25 cellular contexts compared by ENCODE assay signal in the genomic region with DNA sequence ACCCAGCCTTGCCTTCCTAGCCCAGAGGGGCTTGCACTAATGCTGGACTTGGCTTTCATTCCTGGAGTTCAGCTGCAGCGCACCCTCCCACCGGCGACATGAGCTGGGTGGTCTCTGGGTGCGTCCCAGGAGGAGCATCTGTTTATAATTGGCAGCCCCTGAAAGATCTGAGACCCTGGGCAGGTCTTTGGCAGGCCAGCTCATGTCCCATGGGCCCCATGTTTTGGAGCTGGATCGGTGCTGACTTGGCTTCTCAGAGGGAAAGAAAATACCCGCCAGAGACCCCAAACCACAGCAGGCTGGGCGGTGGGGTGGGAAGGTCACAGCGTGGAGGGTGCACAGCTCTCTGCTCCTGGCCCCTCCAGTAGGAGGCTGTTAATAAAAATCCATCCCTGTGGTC. TPM values are rescaled to one million over a fixed set of nuclear protein-coding genes. Genes with fewer than 3 reads are reported as not detected.
A peak's percentile ranks its signal among the peaks of the same experiment; 100 is the strongest.
DNase-seq lines count a peak whose midpoint lies in the region; ATAC-seq, FAIRE-seq and TF ChIP-seq lines count a peak whose summit lies in the region.
"Had no signal": no experiment of that assay in that cellular context is flagged by ENCODE, and none has a peak within 500 bp of the region (broad histone marks: within the 10 kb centered on the region; RNA-seq: fewer than 3 reads in every experiment).

No MANE protein-coding gene starts in this region.

- intact Hi-C loops in left ventricle myocardium inferior (cut with micrococcal nuclease): no loop called here
- intact Hi-C loops in cardiac septum (cut with DNase I): no loop called here
- intact Hi-C loops in ascending aorta (cut with DNase I): no loop called here
- intact Hi-C loops in HepG2 (cut with micrococcal nuclease; ENCODE audit: unreplicated experiment): no loop called here
- intact Hi-C loops in vagina (cut with DNase I): no loop called here
- intact Hi-C loops in activated CD4-positive, alpha-beta T cell treated with anti-CD3 and anti-CD28 coated beads for 36 hours (cut with DNase I, micrococcal nuclease): no loop called here

- H3K27ac Mint-ChIP-seq in activated CD4-positive, alpha-beta T cell treated with anti-CD3 and anti-CD28 coated beads for 36 hours: no peak overlapping the region
- H3K27ac Mint-ChIP-seq: CD14-positive monocyte had no signal

- ATAC-seq in HepG2: no peak
- no peak for ATAC-seq in HG02973 (IDR thresholded peaks at IDR 0.05; ENCODE audit: unreplicated experiment)
- ATAC-seq in activated CD4-positive, alpha-beta T cell treated with anti-CD3 and anti-CD28 coated beads for 36 hours: no peak

- H3K4me2 ChIP-seq in HepG2 (ENCODE audit: low read depth, low read length): no peak overlapping the region

- peaks cover 81% of the 10 kb centered on the region for H3K4me1 ChIP-seq in left ventricle myocardium inferior
- H3K4me1 ChIP-seq in ascending aorta: peaks cover 16 to 27% of the 10 kb centered on the region in 2 donors
- peaks cover 34% of the 10 kb centered on the region for H3K4me1 ChIP-seq in HepG2 (ENCODE audit: insufficient read depth, low read length)
- H3K4me1 ChIP-seq in vagina: peaks cover 74% of the 10 kb centered on the region

- no peaks in the 10 kb centered on the region for H3K9me3 Mint-ChIP-seq in activated CD4-positive, alpha-beta T cell treated with anti-CD3 and anti-CD28 coated beads for 36 hours (ENCODE audit: low read depth)

- H3K36me3 ChIP-seq in left ventricle myocardium inferior (peaks cover 13% of the 10 kb centered on the region), ascending aorta (peaks cover 12 to 15% of the 10 kb centered on the region in 2 donors), HepG2 (replicated peaks in 1 of 2; ENCODE audit: control insufficient read depth in 1 of 2, insufficient read depth in 2 of 2, low read length in 2 of 2) (peaks cover 27 to 75% of the 10 kb centered on the region in 2 experiments), vagina (peaks cover 0 to 4% of the 10 kb centered on the region in 2 donors)
- H3K36me3 ChIP-seq: SJSA1 had no signal

- BruUV-seq in HepG2 (replicated peaks; lab: Mats Ljungman, UMichigan): no TSS peak

- peaks cover 73% of the 10 kb centered on the region for H3K79me2 ChIP-seq in HepG2 (ENCODE audit: insufficient read depth, low read length)

- H4K20me1 ChIP-seq in HepG2 (ENCODE audit: insufficient read depth, low read length): peaks cover 91% of the 10 kb centered on the region

- no peaks in the 10 kb centered on the region for H3K27me3 ChIP-seq in left ventricle myocardium inferior (ENCODE audit: low read depth)
- H3K27me3 ChIP-seq in ascending aorta: no peaks in the 10 kb centered on the region
- H3K27me3 ChIP-seq in HepG2 (ENCODE audit: control insufficient read depth in 1 of 2, insufficient read depth in 2 of 2, low read length in 2 of 2): no peaks in the 10 kb centered on the region
- H3K27me3 ChIP-seq in vagina: no peaks in the 10 kb centered on the region
- H3K27me3 ChIP-seq: SJSA1 had no signal

- H2AFZ ChIP-seq in HepG2 (ENCODE audit: low read length): no peak overlapping the region

- no peak overlapping the region for H3K9ac ChIP-seq in HepG2 (ENCODE audit: insufficient read depth, low read depth, low read length)

- TF ChIP-seq CTCF in left ventricle myocardium inferior (IDR thresholded peaks at IDR 0.05; ENCODE audit: borderline replicate concordance) (no peak), ascending aorta (IDR thresholded peaks at IDR 0.05) (no peak), HepG2 (CRISPR knock-in tag; IDR thresholded peaks at IDR 0.05) (no peak), vagina (IDR thresholded peaks at IDR 0.05) (no peak), foreskin fibroblast (IDR thresholded peaks at IDR 0.05; ENCODE audit: low read depth, low read length) (no peak)

- CTCF ChIA-PET in HepG2 (lab: Yijun Ruan, JAX; ENCODE audit: low intra/inter-chr PET ratio, low total read pairs): no interaction called here
- CTCF ChIA-PET in activated CD4-positive, alpha-beta T cell treated with anti-CD3 and anti-CD28 coated beads for 36 hours (lab: Charles Lee): interaction anchor here (0.6 kb wide), 1 partner anchor 8 kb away, joined by 3 read pairs; no protein-coding TSS in a partner anchor

- WGBS in HepG2 (ENCODE audit: low lambda C conversion rate): 100% methylated on average over 7 of the region's 8 CpGs

- DNase-seq in left ventricle myocardium inferior (no peak), cardiac septum (ENCODE audit: low spot score) (no peak), ascending aorta (ENCODE audit: low spot score in 2 of 2) (no peak), HepG2 (ENCODE audit: low spot score) (no peak), vagina (ENCODE audit: extremely low spot score in 2 of 2) (no peak), foreskin fibroblast (no peak)
- DNase-seq in activated CD4-positive, alpha-beta T cell treated with anti-CD3 and anti-CD28 coated beads for 36 hours: no peak
- DNase-seq: 8988T, AML-193, GDM1, Kasumi-1, NCI-H1694, NCI-H2081, NCI-H2171, NCI-H345, NCI-H524, NCI-H82 had no signal

- no peak overlapping the region for H3K4me3 Mint-ChIP-seq in activated CD4-positive, alpha-beta T cell treated with anti-CD3 and anti-CD28 coated beads for 36 hours
- H3K4me3 Mint-ChIP-seq: CD14-positive monocyte had no signal

- POLR2A ChIA-PET in HepG2 (lab: Yijun Ruan, JAX): interaction anchor here (1.3 to 3.6 kb wide), 4 partner anchors 25 to 187 kb away, joined by 3 to 35 read pairs (median 4); a partner anchor contains a TSS
- POLR2A ChIA-PET in activated CD4-positive, alpha-beta T cell treated with anti-CD3 and anti-CD28 coated beads for 36 hours (lab: Charles Lee): no interaction called here

- H3K9me3 ChIP-seq in left ventricle myocardium inferior (replicated peaks) (no peaks in the 10 kb centered on the region), ascending aorta (no peaks in the 10 kb centered on the region), HepG2 (ENCODE audit: low read length) (no peaks in the 10 kb centered on the region), vagina (no peaks in the 10 kb centered on the region)
- H3K9me3 ChIP-seq: SJSA1 had no signal

- no peak overlapping the region for H3K4me3 ChIP-seq in left ventricle myocardium inferior
- H3K4me3 ChIP-seq in ascending aorta: no peak overlapping the region
- H3K4me3 ChIP-seq in HepG2 (replicated peaks in 1 of 3; ENCODE audit: insufficient read depth in 1 of 3, low read depth in 2 of 3, low read length in 3 of 3): no peak overlapping the region
- no peak overlapping the region for H3K4me3 ChIP-seq in vagina
- H3K4me3 ChIP-seq in foreskin fibroblast (ENCODE audit: low read depth in 1 of 2, low read length in 2 of 2): no peak overlapping the region
- H3K4me3 ChIP-seq: SJSA1 had no signal

- TF ChIP-seq POLR2A in HepG2 (IDR thresholded peaks at IDR 0.05; ENCODE audit: insufficient read depth in 1 of 2, low read depth in 2 of 2, low read length in 2 of 2): no peak
- no peak for TF ChIP-seq POLR2A in vagina (IDR thresholded peaks at IDR 0.05)

- no peak for TF ChIP-seq RAD21 in HepG2 (CRISPR knock-in tag; IDR thresholded peaks at IDR 0.05)

- TF ChIP-seq EP300 in HepG2 (IDR thresholded peaks at IDR 0.05; ENCODE audit: low read depth in 2 of 2, low read length in 2 of 2): no peak
- TF ChIP-seq EP300 in HepG2 (CRISPR knock-in tag; IDR thresholded peaks at IDR 0.05; ENCODE audit: borderline replicate concordance): no peak

- H3K27me3 Mint-ChIP-seq in activated CD4-positive, alpha-beta T cell treated with anti-CD3 and anti-CD28 coated beads for 36 hours: no peaks in the 10 kb centered on the region

- peaks cover 8% of the 10 kb centered on the region for H3K36me3 Mint-ChIP-seq in activated CD4-positive, alpha-beta T cell treated with anti-CD3 and anti-CD28 coated beads for 36 hours (ENCODE audit: low read depth)

- H3K27ac ChIP-seq in left ventricle myocardium inferior (replicated peaks) (peak overlapping the region; percentile 93), ascending aorta (peak overlapping the region; percentile 28 to 96), HepG2 (ENCODE audit: extremely low read length, insufficient read depth, low read length) (no peak overlapping the region), vagina (peak overlapping the region; percentile 21)
- H3K27ac ChIP-seq: SJSA1 had no signal

- no peak for FAIRE-seq in HepG2 (lab: Jason Lieb, UNC)
- FAIRE-seq: D721Med, GM18507 had no signal

- in situ Hi-C loops in HepG2 (cut with HindIII; ENCODE audit: extremely low pct_ligation_motif_present, low pct_unique_long_range_greater_than_20kb): no loop called here

- peaks cover 4% of the 10 kb centered on the region for H3K4me1 Mint-ChIP-seq in activated CD4-positive, alpha-beta T cell treated with anti-CD3 and anti-CD28 coated beads for 36 hours

RNA-seq across cellular contexts. Expression of a gene that starts 29.3 kb away (rescaled TPM):
- total RNA-seq in left ventricle myocardium inferior (89.7 TPM), cardiac septum (41.8 TPM), ascending aorta (39.4 TPM), HepG2 (2016; rRNA removed; fragmentation: Illumina TruSeq; extraction: Trizol) (30.5 and 48.5 TPM in 2 replicates), vagina (111 TPM)
- total RNA-seq in HepG2 (2016; cell fraction: cytosol; rRNA removed; fragmentation: Illumina TruSeq; extraction: Trizol; ENCODE audit: low read depth): 25.5 and 27.3 TPM in 2 replicates
- 26.6 and 52.7 TPM in 2 replicates for total RNA-seq in HepG2 (2016; cell fraction: insoluble cytoplasmic fraction; rRNA removed; fragmentation: Illumina TruSeq; extraction: Trizol)
- 29.7 and 30.7 TPM in 2 replicates for total RNA-seq in HepG2 (2016; cell fraction: membrane; rRNA removed; fragmentation: Illumina TruSeq; extraction: Trizol)
- total RNA-seq in HepG2 (2016; cell fraction: nucleus; rRNA removed; fragmentation: Illumina TruSeq; extraction: Trizol): 41.7 and 48.7 TPM in 2 replicates
- 90.5 and 107 TPM in 2 replicates for polyA plus RNA-seq in HepG2 (2011; rRNA removed)
- polyA plus RNA-seq in HepG2 (2011; cell fraction: cytosol; rRNA removed): 85.8 and 93.3 TPM in 2 replicates
- 96.4 and 100 TPM in 2 replicates for polyA plus RNA-seq in HepG2 (2011; cell fraction: nucleus; rRNA removed)
- polyA plus RNA-seq in HepG2 (2012): 60.3 and 66.6 TPM in 2 replicates
- polyA plus RNA-seq in HepG2 (2016; cell fraction: cytosol; fragmentation: Illumina TruSeq; extraction: Trizol; ENCODE audit: low read depth): 7.8 TPM in 2 replicates
- polyA plus RNA-seq in HepG2 (2016; cell fraction: insoluble cytoplasmic fraction; fragmentation: Illumina TruSeq; extraction: Trizol; ENCODE audit: low read depth): 18.9 and 21.8 TPM in 2 replicates
- 13.0 and 14.3 TPM in 2 replicates for polyA plus RNA-seq in HepG2 (2016; cell fraction: membrane; fragmentation: Illumina TruSeq; extraction: Trizol; ENCODE audit: low read depth)
- polyA plus RNA-seq in HepG2 (2016; cell fraction: nucleus; fragmentation: Illumina TruSeq; extraction: Trizol; ENCODE audit: insufficient read depth, low read depth): 64.9 and 66.2 TPM in 2 replicates
- 17.4 and 446 TPM in 2 replicates for polyA minus RNA-seq in HepG2 (2011; rRNA and poly(A)+ RNA removed; ENCODE audit: low replicate concordance)
- 107 and 116 TPM in 2 replicates for polyA minus RNA-seq in HepG2 (2011; cell fraction: cytosol; rRNA and poly(A)+ RNA removed)
- polyA minus RNA-seq in HepG2 (2011; cell fraction: nucleus; rRNA and poly(A)+ RNA removed): 65.1 and 73.6 TPM in 2 replicates
- 10 to 100 TPM; 33.3 to 34.6 TPM for total RNA-seq in activated CD4-positive, alpha-beta T cell treated with anti-CD3 and anti-CD28 coated beads for 36 hours

RNA-seq across cellular contexts. Expression of a gene that starts 55.2 kb away (rescaled TPM):
- total RNA-seq in left ventricle myocardium inferior (not detected), cardiac septum (not detected), ascending aorta (not detected), HepG2 (2016; rRNA removed; fragmentation: Illumina TruSeq; extraction: Trizol) (not detected in 2 replicates), vagina (not detected)
- total RNA-seq in HepG2 (2016; cell fraction: cytosol; rRNA removed; fragmentation: Illumina TruSeq; extraction: Trizol; ENCODE audit: low read depth): not detected in 2 replicates
- not detected in 2 replicates for total RNA-seq in HepG2 (2016; cell fraction: insoluble cytoplasmic fraction; rRNA removed; fragmentation: Illumina TruSeq; extraction: Trizol)
- total RNA-seq in HepG2 (2016; cell fraction: membrane; rRNA removed; fragmentation: Illumina TruSeq; extraction: Trizol): not detected in 2 replicates
- not detected in 2 replicates for total RNA-seq in HepG2 (2016; cell fraction: nucleus; rRNA removed; fragmentation: Illumina TruSeq; extraction: Trizol)
- not detected in 2 replicates for polyA plus RNA-seq in HepG2 (2011; rRNA removed)
- not detected in 2 replicates for polyA plus RNA-seq in HepG2 (2011; cell fraction: cytosol; rRNA removed)
- not detected in 2 replicates for polyA plus RNA-seq in HepG2 (2011; cell fraction: nucleus; rRNA removed)
- polyA plus RNA-seq in HepG2 (2012): not detected in 2 replicates
- polyA plus RNA-seq in HepG2 (2016; cell fraction: cytosol; fragmentation: Illumina TruSeq; extraction: Trizol; ENCODE audit: low read depth): not detected in 2 replicates
- polyA plus RNA-seq in HepG2 (2016; cell fraction: insoluble cytoplasmic fraction; fragmentation: Illumina TruSeq; extraction: Trizol; ENCODE audit: low read depth): not detected in 2 replicates
- polyA plus RNA-seq in HepG2 (2016; cell fraction: membrane; fragmentation: Illumina TruSeq; extraction: Trizol; ENCODE audit: low read depth): not detected in 2 replicates
- polyA plus RNA-seq in HepG2 (2016; cell fraction: nucleus; fragmentation: Illumina TruSeq; extraction: Trizol; ENCODE audit: insufficient read depth, low read depth): not detected in 2 replicates
- polyA minus RNA-seq in HepG2 (2011; rRNA and poly(A)+ RNA removed; ENCODE audit: low replicate concordance): not detected in 2 replicates
- polyA minus RNA-seq in HepG2 (2011; cell fraction: cytosol; rRNA and poly(A)+ RNA removed): not detected in 2 replicates
- polyA minus RNA-seq in HepG2 (2011; cell fraction: nucleus; rRNA and poly(A)+ RNA removed): not detected in 2 replicates
- not detected for total RNA-seq in activated CD4-positive, alpha-beta T cell treated with anti-CD3 and anti-CD28 coated beads for 36 hours
- total RNA-seq: H4, MCF 10A, SJSA1 had no signal
- polyA plus RNA-seq: AG04450, CD14-positive monocyte had no signal
